Comparison of ENCODE assay signal across 22 cellular contexts in the genomic region with DNA sequence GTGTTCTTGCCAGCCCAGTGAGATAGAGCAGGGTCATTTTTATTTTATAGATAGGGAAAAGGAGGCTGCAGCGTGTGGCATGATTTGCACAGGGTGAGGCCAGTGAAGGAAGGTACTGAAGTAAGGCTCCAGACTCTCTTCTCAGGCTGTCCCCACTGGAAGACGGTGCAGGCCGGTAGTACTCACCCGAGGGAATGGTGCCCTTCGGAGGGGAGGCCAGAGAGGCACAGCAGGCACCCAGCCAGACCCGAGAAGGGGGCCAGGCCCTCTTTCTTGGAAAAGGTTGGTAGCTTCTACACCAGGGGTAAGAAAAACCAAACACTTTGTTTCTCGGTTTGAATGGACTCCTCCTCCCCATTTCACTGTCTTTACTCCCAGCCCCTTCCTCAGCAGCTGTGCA. TPM values are rescaled to one million over a fixed set of nuclear protein-coding genes. Genes with fewer than 3 reads are reported as not detected.
DNase-seq lines count a peak whose midpoint lies in the region; ATAC-seq and TF ChIP-seq lines count a peak whose summit lies in the region.
"Had no signal": no experiment of that assay in that cellular context is flagged by ENCODE, and none has a peak within 500 bp of the region (broad histone marks: within the 10 kb centered on the region; RNA-seq: fewer than 3 reads in every experiment).

No MANE protein-coding gene starts in this region.

- no peak for ATAC-seq in activated B cell treated with CpG ODN at 0.5 μM for 24 hours (ENCODE audit: low read depth)
- ATAC-seq in left lobe of liver: no peak
- ATAC-seq: activated CD8-positive, alpha-beta T cell treated with anti-CD3 and anti-CD28 coated beads for 36 hours; activated T-cell treated with anti-CD3 and anti-CD28 coated beads, Interleukin-2, amount 50 U/mL, for 4 hours; CD8-positive, alpha-beta T cell had no signal

- POLR2A ChIA-PET in activated B cell treated with CpG ODN at 0.5 μM for 24 hours (lab: Charles Lee): interaction anchor here (1.3 kb wide), 1 partner anchor 99 kb away, joined by 4 read pairs; the partner anchor contains the start of gene TOB1

- H3K4me3 Mint-ChIP-seq in Calu3 (ENCODE audit: low read depth, unreplicated experiment): no peak overlapping the region
- H3K4me3 Mint-ChIP-seq in activated B cell treated with CpG ODN at 0.5 μM for 24 hours: no peak overlapping the region
- no peak overlapping the region for H3K4me3 Mint-ChIP-seq in activated naive CD8-positive, alpha-beta T cell treated with anti-CD3 and anti-CD28 coated beads for 36 hours
- H3K4me3 Mint-ChIP-seq: activated CD8-positive, alpha-beta T cell treated with anti-CD3 and anti-CD28 coated beads for 36 hours; activated T-cell treated with anti-CD3 and anti-CD28 coated beads, Interleukin-2, amount 50 U/mL, for 4 hours; CD8-positive, alpha-beta T cell; neural progenitor cell; stimulated activated naive CD8-positive, alpha-beta T cell treated with anti-CD3 and anti-CD28 coated beads, Interleukin-15, Interleukin-2, amounts not matched to agents 100 ng/mL and 50 ng/mL, for 24 hours; T-helper 1 cell treated with Interleukin-12 subunit alpha and Interleukin-12 subunit beta and Interleukin-4 antibody, amounts not matched to agents 30 μg/mL and 1 μg/mL, for 36 hours had no signal

- H3K27me3 Mint-ChIP-seq in Calu3 (ENCODE audit: unreplicated experiment): no peaks in the 10 kb centered on the region
- H3K27me3 Mint-ChIP-seq in activated B cell treated with CpG ODN at 0.5 μM for 24 hours: no peaks in the 10 kb centered on the region
- no peaks in the 10 kb centered on the region for H3K27me3 Mint-ChIP-seq in activated naive CD8-positive, alpha-beta T cell treated with anti-CD3 and anti-CD28 coated beads for 36 hours
- H3K27me3 Mint-ChIP-seq: IgD-negative memory B cell; progenitor cell of endocrine pancreas; stimulated activated naive CD8-positive, alpha-beta T cell treated with anti-CD3 and anti-CD28 coated beads, Interleukin-15, Interleukin-2, amounts not matched to agents 100 ng/mL and 50 ng/mL, for 24 hours had no signal

- DNase-seq in Calu3 (no peak), activated B cell treated with CpG ODN at 0.5 μM for 24 hours (no peak), left lobe of liver (ENCODE audit: low spot score) (peak; percentile 42), posterior vena cava (ENCODE audit: low spot score) (peak; percentile 62), retina (no peak), H4 (ENCODE audit: low spot score) (no peak), HPDE6-E6E7 (ENCODE audit: extremely low spot score) (no peak)
- DNase-seq in activated naive CD8-positive, alpha-beta T cell treated with anti-CD3 and anti-CD28 coated beads for 36 hours: no peak
- DNase-seq: activated CD8-positive, alpha-beta T cell treated with anti-CD3 and anti-CD28 coated beads for 36 hours; activated T-cell treated with anti-CD3 and anti-CD28 coated beads, Interleukin-2, amount 50 U/mL, for 4 hours; GOT3; NCI-H1105 treated with DMSO at 0.1 percent for 48 hours; NCI-H2029 treated with DMSO at 0.1 percent for 48 hours; NCI-H748 treated with DMSO at 0.1 percent for 48 hours had no signal

- BruUV-seq in Calu3 (replicated peaks; lab: Mats Ljungman, UMichigan): no TSS peak

- H3K27ac Mint-ChIP-seq in Calu3 (ENCODE audit: unreplicated experiment) (peak overlapping the region; percentile 43), activated B cell treated with CpG ODN at 0.5 μM for 24 hours (peak overlapping the region; percentile 51)
- no peak overlapping the region for H3K27ac Mint-ChIP-seq in activated naive CD8-positive, alpha-beta T cell treated with anti-CD3 and anti-CD28 coated beads for 36 hours
- H3K27ac Mint-ChIP-seq: activated CD8-positive, alpha-beta T cell treated with anti-CD3 and anti-CD28 coated beads for 36 hours; CD8-positive, alpha-beta T cell; progenitor cell of endocrine pancreas; stimulated activated naive CD8-positive, alpha-beta T cell treated with anti-CD3 and anti-CD28 coated beads, Interleukin-15, Interleukin-2, amounts not matched to agents 100 ng/mL and 50 ng/mL, for 24 hours; T-helper 1 cell treated with Interleukin-12 subunit alpha and Interleukin-12 subunit beta and Interleukin-4 antibody, amounts not matched to agents 30 μg/mL and 1 μg/mL, for 36 hours had no signal

- H3K9me3 Mint-ChIP-seq in Calu3 (ENCODE audit: low read depth, unreplicated experiment) (no peaks in the 10 kb centered on the region), activated B cell treated with CpG ODN at 0.5 μM for 24 hours (no peaks in the 10 kb centered on the region)
- no peaks in the 10 kb centered on the region for H3K9me3 Mint-ChIP-seq in activated naive CD8-positive, alpha-beta T cell treated with anti-CD3 and anti-CD28 coated beads for 36 hours
- H3K9me3 Mint-ChIP-seq: activated CD8-positive, alpha-beta T cell treated with anti-CD3 and anti-CD28 coated beads for 36 hours; activated T-cell treated with anti-CD3 and anti-CD28 coated beads, Interleukin-2, amount 50 U/mL, for 4 hours; CD8-positive, alpha-beta T cell; IgD-negative memory B cell; neural progenitor cell; stimulated activated naive CD8-positive, alpha-beta T cell treated with anti-CD3 and anti-CD28 coated beads, Interleukin-15, Interleukin-2, amounts not matched to agents 100 ng/mL and 50 ng/mL, for 24 hours; T-helper 1 cell treated with Interleukin-12 subunit alpha and Interleukin-12 subunit beta and Interleukin-4 antibody, amounts not matched to agents 30 μg/mL and 1 μg/mL, for 36 hours had no signal

- TF ChIP-seq CTCF in Calu3 (IDR thresholded peaks at IDR 0.05; ENCODE audit: unreplicated experiment) (no peak), activated B cell treated with CpG ODN at 0.5 μM for 24 hours (IDR thresholded peaks at IDR 0.05) (no peak)

- H3K4me1 Mint-ChIP-seq in Calu3 (ENCODE audit: low read depth, unreplicated experiment) (peaks cover 48% of the 10 kb centered on the region), activated B cell treated with CpG ODN at 0.5 μM for 24 hours (peaks cover 41% of the 10 kb centered on the region)
- H3K4me1 Mint-ChIP-seq in activated naive CD8-positive, alpha-beta T cell treated with anti-CD3 and anti-CD28 coated beads for 36 hours: peaks cover 2% of the 10 kb centered on the region

- intact Hi-C loops in Calu3 (cut with micrococcal nuclease; ENCODE audit: unreplicated experiment): no loop called here
- intact Hi-C loops in activated B cell treated with CpG ODN at 0.5 μM for 24 hours (cut with micrococcal nuclease): no loop called here
- intact Hi-C loops in posterior vena cava (cut with DNase I): no loop called here

- CTCF ChIA-PET in Calu3 (lab: Charles Lee) (interaction anchor here (1.0 kb wide), 1 partner anchor 16 kb away, joined by 3 read pairs; no protein-coding TSS in a partner anchor), activated B cell treated with CpG ODN at 0.5 μM for 24 hours (lab: Charles Lee) (interaction anchor here (1.0 kb wide), 1 partner anchor 19 kb away, joined by 3 read pairs; no protein-coding TSS in a partner anchor)

- H3K36me3 Mint-ChIP-seq in Calu3 (ENCODE audit: insufficient read depth, unreplicated experiment): no peaks in the 10 kb centered on the region
- H3K36me3 Mint-ChIP-seq in activated B cell treated with CpG ODN at 0.5 μM for 24 hours (ENCODE audit: low read depth): peaks cover 2% of the 10 kb centered on the region
- no peaks in the 10 kb centered on the region for H3K36me3 Mint-ChIP-seq in activated naive CD8-positive, alpha-beta T cell treated with anti-CD3 and anti-CD28 coated beads for 36 hours
- H3K36me3 Mint-ChIP-seq: CD8-positive, alpha-beta T cell; IgD-negative memory B cell; neural progenitor cell had no signal

RNA-seq across cellular contexts. Expression of gene ANKRD40CL, which starts 0.3 kb away (rescaled TPM):
- total RNA-seq in Calu3 (2022) (0.64 TPM in 1 of 2 replicates, not detected in the other), activated B cell treated with CpG ODN at 0.5 μM for 24 hours (0.42 TPM in 1 of 2 replicates, not detected in the other), left lobe of liver (not detected), posterior vena cava (not detected)
- total RNA-seq in H4 (2014; rRNA removed; shearing (Covaris generic)): not detected in 2 replicates
- not detected for total RNA-seq in activated naive CD8-positive, alpha-beta T cell treated with anti-CD3 and anti-CD28 coated beads for 36 hours
- total RNA-seq: A673; activated CD8-positive, alpha-beta T cell treated with anti-CD3 and anti-CD28 coated beads for 36 hours; activated T-cell treated with anti-CD3 and anti-CD28 coated beads, Interleukin-2, amount 50 U/mL, for 4 hours; CD8-positive, alpha-beta T cell; lung microvascular endothelial cell; progenitor cell of endocrine pancreas had no signal

RNA-seq across cellular contexts. Expression of gene LUC7L3, which starts 47.6 kb away (rescaled TPM):
- total RNA-seq in Calu3 (2022) (152 and 155 TPM in 2 replicates), activated B cell treated with CpG ODN at 0.5 μM for 24 hours (158 and 162 TPM in 2 replicates), left lobe of liver (43.6 TPM), posterior vena cava (10 to 100 TPM; 82.0 to 92.5 TPM)
- total RNA-seq in H4 (2014; rRNA removed; shearing (Covaris generic)): 18.7 and 23.7 TPM in 2 replicates
- total RNA-seq in activated naive CD8-positive, alpha-beta T cell treated with anti-CD3 and anti-CD28 coated beads for 36 hours: 100 to 1,000 TPM; 108 to 116 TPM

RNA-seq across cellular contexts. Expression of gene ANKRD40, which starts 59.3 kb away (rescaled TPM):
- total RNA-seq in Calu3 (2022) (67.2 and 68.5 TPM in 2 replicates), activated B cell treated with CpG ODN at 0.5 μM for 24 hours (39.0 and 40.3 TPM in 2 replicates), left lobe of liver (15.6 TPM), posterior vena cava (10 to 100 TPM; 57.4 to 77.3 TPM)
- total RNA-seq in H4 (2014; rRNA removed; shearing (Covaris generic)): 34.6 and 36.3 TPM in 2 replicates
- total RNA-seq in activated naive CD8-positive, alpha-beta T cell treated with anti-CD3 and anti-CD28 coated beads for 36 hours: 10 to 100 TPM; 39.5 to 40.2 TPM

Comparison
In these comparisons a context has a peak if more than half of its experiments do, and no peak if none do; other contexts are left out.
1. DNase-seq: peak in left lobe of liver (single experiment) and posterior vena cava (single experiment); none in Calu3 (single experiment), activated B cell treated with CpG ODN at 0.5 μM for 24 hours (single experiment), retina (single experiment), H4 (single experiment), activated naive CD8-positive, alpha-beta T cell treated with anti-CD3 and anti-CD28 coated beads for 36 hours (single experiment) and HPDE6-E6E7 (single experiment).